Comparison of ENCODE assay signal across 8 cellular contexts in genomic region chr13:27171830-27172494, GRCh38. TPM values are rescaled to one million over a fixed set of nuclear protein-coding genes. Genes with fewer than 3 reads are reported as not detected.
DNase-seq lines count a peak whose midpoint lies in the region; ATAC-seq and TF ChIP-seq lines count a peak whose summit lies in the region.

No MANE protein-coding gene starts in this region.

- H3K4me3 ChIP-seq in H7 (ENCODE audit: insufficient read depth, low read depth, low read length) (peak overlapping the region; percentile 59), MG63 (peak overlapping the region; percentile 88)

- peak; percentile 92 for ATAC-seq in omental fat pad (ENCODE audit: low FRiP score)

- no peaks in the 10 kb centered on the region for H3K9me3 ChIP-seq in MG63

- DNase-seq in GM04504 (ENCODE audit: low read depth) (peak; percentile 84), H7 (peak; percentile 95), MG63 (peak; percentile 96), SK-N-DZ (ENCODE audit: low spot score) (peak; percentile 83), germinal center (ENCODE audit: low spot score) (peak; percentile 92), omental fat pad (ENCODE audit: low spot score) (peak; percentile 50)
- DNase-seq in activated naive CD4-positive, alpha-beta T cell treated with anti-CD3 and anti-CD28 coated beads, Interleukin-2, amount 50 U/mL, for 16 hours: peak; percentile 89

- TF ChIP-seq CTCF in omental fat pad (IDR thresholded peaks at IDR 0.05): no peak

- H3K27ac ChIP-seq in temporal lobe (ENCODE audit: low read depth, low read length): peak overlapping the region; percentile 58

- H3K36me3 ChIP-seq in H7 (replicated peaks; ENCODE audit: control insufficient read depth, insufficient read depth, low read length) (no peaks in the 10 kb centered on the region), MG63 (peaks cover 5% of the 10 kb centered on the region; the same call in 1 of the 2 replicates)

- H3K27me3 ChIP-seq in H7 (ENCODE audit: control insufficient read depth, insufficient read depth, low read length) (no peaks in the 10 kb centered on the region), MG63 (no peaks in the 10 kb centered on the region)

RNA-seq across cellular contexts. Expression of gene USP12, which starts 0.4 kb away (rescaled TPM):
- 10.5 and 12.7 TPM in 2 replicates for total RNA-seq in H7 (2014; rRNA removed; shearing (Covaris generic))
- total RNA-seq in MG63 (2014; rRNA removed; shearing (Covaris generic); ENCODE audit: low replicate concordance): 15.1 and 23.8 TPM in 2 replicates
- polyA plus RNA-seq in SK-N-DZ (2014; cell fraction: cytosol; rRNA removed): 9.9 and 11.5 TPM in 2 replicates
- polyA plus RNA-seq in SK-N-DZ (2014; cell fraction: nucleus; rRNA removed): 9.3 and 10.7 TPM in 2 replicates
- total RNA-seq in omental fat pad (10 to 100 TPM; 22.5 to 42.3 (median 31.4) TPM), temporal lobe (48.4 TPM)

Comparison
In these comparisons a context has a peak if more than half of its experiments do, and no peak if none do; other contexts are left out.
1. Peak in every context shown above with its lines: DNase-seq, ATAC-seq, H3K4me3 ChIP-seq and H3K27ac ChIP-seq.